Comparison of ENCODE assay signal across 16 cellular contexts in the genomic region with DNA sequence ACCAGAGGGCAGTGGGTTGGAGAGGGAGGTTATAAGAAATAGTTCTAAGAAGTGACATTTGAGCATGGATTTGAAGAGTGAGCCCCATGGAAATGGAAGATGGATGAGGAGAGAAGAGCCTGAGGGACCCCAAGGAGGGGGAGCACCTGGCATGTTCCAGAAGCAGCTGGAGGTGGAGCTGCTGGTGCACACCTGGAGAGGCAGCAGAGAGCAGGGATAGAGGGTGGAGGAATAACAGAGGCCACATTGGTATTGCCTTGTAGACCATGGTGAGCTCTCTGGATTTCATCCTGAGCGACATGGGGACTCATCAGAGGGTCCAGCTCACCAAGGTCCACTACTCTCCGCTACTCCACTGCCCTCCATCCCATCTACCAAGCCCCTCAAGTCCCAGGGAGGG. TPM values are rescaled to one million over a fixed set of nuclear protein-coding genes. Genes with fewer than 3 reads are reported as not detected.
DNase-seq lines count a peak whose midpoint lies in the region; FAIRE-seq and TF ChIP-seq lines count a peak whose summit lies in the region.
"Had no signal": no experiment of that assay in that cellular context is flagged by ENCODE, and none has a peak within 500 bp of the region (broad histone marks: within the 10 kb centered on the region; RNA-seq: fewer than 3 reads in every experiment).

No MANE protein-coding gene starts in this region.

- TF ChIP-seq CTCF in endodermal cell (conservative IDR thresholded peaks at IDR 0.05) (peak; percentile 64), retinal pigment epithelial cell (conservative IDR thresholded peaks at IDR 0.05; ENCODE audit: low read depth, low read length) (peak; percentile 12), smooth muscle cell (IDR thresholded peaks at IDR 0.05; ENCODE audit: borderline replicate concordance, insufficient read depth, poor library complexity, severe bottlenecking) (no peak)

- FAIRE-seq in HTR-8/SVneo (lab: Jason Lieb, UNC), result no peak

- no peak overlapping the region for H2AFZ ChIP-seq in smooth muscle cell (ENCODE audit: low read depth)

- H3K27me3 ChIP-seq in endodermal cell (ENCODE audit: control insufficient read depth, insufficient read depth, low read length, poor library complexity, severe bottlenecking) (no peaks in the 10 kb centered on the region), smooth muscle cell (ENCODE audit: low read depth) (no peaks in the 10 kb centered on the region)
- H3K27me3 ChIP-seq: left lung, sigmoid colon had no signal

- H3K4me2 ChIP-seq in smooth muscle cell, result no peak overlapping the region

- H3K4me3 ChIP-seq in endodermal cell (ENCODE audit: low read length), result no peak overlapping the region
- H3K4me3 ChIP-seq in retinal pigment epithelial cell (ENCODE audit: low read length), result no peak overlapping the region
- H3K4me3 ChIP-seq in smooth muscle cell, result no peak overlapping the region
- H3K4me3 ChIP-seq: left lung, sigmoid colon had no signal

- H3K36me3 Mint-ChIP-seq in activated naive CD4-positive, alpha-beta T cell treated with anti-CD3 and anti-CD28 coated beads, Interleukin-2, amount 50 U/mL, for 24 hours, result no peaks in the 10 kb centered on the region
- H3K36me3 Mint-ChIP-seq in activated naive CD4-positive, alpha-beta T cell treated with anti-CD3 and anti-CD28 coated beads, Interleukin-2, amount 10 ng/mL, durations not matched to agents 7 days and 5 days, result peaks cover 6% of the 10 kb centered on the region
- H3K36me3 Mint-ChIP-seq in endodermal cell (ENCODE audit: low read depth), result no peaks in the 10 kb centered on the region

- no peak for DNase-seq in activated naive CD4-positive, alpha-beta T cell treated with anti-CD3 and anti-CD28 coated beads, Interleukin-2, amount 10 ng/mL, durations not matched to agents 7 days and 5 days
- DNase-seq in NCI-H69 (lab: John Stamatoyannopoulos, UW), result peak; percentile 45
- DNase-seq in endodermal cell, result peak; percentile 68
- no peak for DNase-seq in retinal pigment epithelial cell (ENCODE audit: low read depth)
- DNase-seq in HTR-8/SVneo (ENCODE audit: insufficient read length, low spot score), result no peak
- DNase-seq in NCI-H345 treated with DMSO at 0.1 percent for 48 hours (lab: John Stamatoyannopoulos, UW; ENCODE audit: unreplicated experiment), result no peak
- no peak for DNase-seq in smooth muscle cell (lab: John Stamatoyannopoulos, UW; ENCODE audit: unreplicated experiment)
- DNase-seq: activated CD4-positive, alpha-beta T cell treated with anti-CD3 and anti-CD28 coated beads for 4 hours; activated T-cell treated with anti-CD3 and anti-CD28 coated beads, Interleukin-2, amount 50 U/mL, for 48 hours; AML-193; left lung; NCI-H2029; PC-3; sigmoid colon; T-helper 2 cell had no signal

- WGBS in endodermal cell (ENCODE audit: insufficient coverage in 1 of 2, insufficient read length in 1 of 2), 2 experiments, result 93 to 100% methylated on average over 2 of the region's 2 CpGs
- WGBS in smooth muscle cell (ENCODE audit: low lambda C conversion rate), result 94% methylated on average over 2 of the region's 2 CpGs

- no peaks in the 10 kb centered on the region for H3K9me3 Mint-ChIP-seq in activated naive CD4-positive, alpha-beta T cell treated with anti-CD3 and anti-CD28 coated beads, Interleukin-2, amount 50 U/mL, for 24 hours
- H3K9me3 Mint-ChIP-seq in activated naive CD4-positive, alpha-beta T cell treated with anti-CD3 and anti-CD28 coated beads, Interleukin-2, amount 10 ng/mL, durations not matched to agents 7 days and 5 days, result peaks cover 5% of the 10 kb centered on the region
- H3K9me3 Mint-ChIP-seq in endodermal cell, result no peaks in the 10 kb centered on the region

- no peaks in the 10 kb centered on the region for H3F3A ChIP-seq in smooth muscle cell (ENCODE audit: low read depth)

- CTCF ChIA-PET in activated naive CD4-positive, alpha-beta T cell treated with anti-CD3 and anti-CD28 coated beads, Interleukin-2, amount 10 ng/mL, durations not matched to agents 7 days and 5 days (lab: Charles Lee), result interaction anchor here (1.1 to 5.6 kb wide), 11 partner anchors 15 to 186 kb away, joined by 3 to 111 read pairs (median 19); a partner anchor contains a TSS

- no peaks in the 10 kb centered on the region for H3K9me3 ChIP-seq in endodermal cell (ENCODE audit: control insufficient read depth, low read length)
- H3K9me3 ChIP-seq in smooth muscle cell (replicated peaks; ENCODE audit: low read depth), result no peaks in the 10 kb centered on the region
- H3K9me3 ChIP-seq: left lung, sigmoid colon had no signal

- H3K27ac Mint-ChIP-seq in activated naive CD4-positive, alpha-beta T cell treated with anti-CD3 and anti-CD28 coated beads, Interleukin-2, amount 50 U/mL, for 24 hours, result peak overlapping the region; percentile 52
- no peak overlapping the region for H3K27ac Mint-ChIP-seq in activated naive CD4-positive, alpha-beta T cell treated with anti-CD3 and anti-CD28 coated beads, Interleukin-2, amount 10 ng/mL, durations not matched to agents 7 days and 5 days
- no peak overlapping the region for H3K27ac Mint-ChIP-seq in endodermal cell

- H3K4me3 Mint-ChIP-seq in activated naive CD4-positive, alpha-beta T cell treated with anti-CD3 and anti-CD28 coated beads, Interleukin-2, amount 50 U/mL, for 24 hours, result no peak overlapping the region
- no peak overlapping the region for H3K4me3 Mint-ChIP-seq in activated naive CD4-positive, alpha-beta T cell treated with anti-CD3 and anti-CD28 coated beads, Interleukin-2, amount 10 ng/mL, durations not matched to agents 7 days and 5 days
- H3K4me3 Mint-ChIP-seq in endodermal cell, result no peak overlapping the region

- peaks cover 55% of the 10 kb centered on the region for H3K4me1 Mint-ChIP-seq in activated naive CD4-positive, alpha-beta T cell treated with anti-CD3 and anti-CD28 coated beads, Interleukin-2, amount 50 U/mL, for 24 hours
- H3K4me1 Mint-ChIP-seq in activated naive CD4-positive, alpha-beta T cell treated with anti-CD3 and anti-CD28 coated beads, Interleukin-2, amount 10 ng/mL, durations not matched to agents 7 days and 5 days, result peaks cover 69% of the 10 kb centered on the region
- H3K4me1 Mint-ChIP-seq in endodermal cell, result no peaks in the 10 kb centered on the region

- H3K4me1 ChIP-seq in endodermal cell (ENCODE audit: control insufficient read depth, insufficient read depth, low read length), result no peaks in the 10 kb centered on the region
- no peaks in the 10 kb centered on the region for H3K4me1 ChIP-seq in smooth muscle cell (ENCODE audit: low read depth)
- H3K4me1 ChIP-seq: sigmoid colon had no signal

- H3K27ac ChIP-seq in endodermal cell (ENCODE audit: low read depth, low read length) (no peak overlapping the region), smooth muscle cell (ENCODE audit: low read depth) (no peak overlapping the region)
- H3K27ac ChIP-seq: left lung, sigmoid colon had no signal

- H3K9ac ChIP-seq in endodermal cell (ENCODE audit: extremely low read depth, low read length, poor library complexity, severe bottlenecking), result no peak overlapping the region
- no peak overlapping the region for H3K9ac ChIP-seq in smooth muscle cell (ENCODE audit: low read depth)

- no peaks in the 10 kb centered on the region for H4K20me1 ChIP-seq in smooth muscle cell (ENCODE audit: low read depth)

- no peaks in the 10 kb centered on the region for H3K36me3 ChIP-seq in endodermal cell (ENCODE audit: control insufficient read depth, insufficient read depth, low read length)
- H3K36me3 ChIP-seq in smooth muscle cell (ENCODE audit: low read depth), result no peaks in the 10 kb centered on the region
- H3K36me3 ChIP-seq: left lung, sigmoid colon had no signal

- no peaks in the 10 kb centered on the region for H3K27me3 Mint-ChIP-seq in activated naive CD4-positive, alpha-beta T cell treated with anti-CD3 and anti-CD28 coated beads, Interleukin-2, amount 50 U/mL, for 24 hours
- peaks cover 16% of the 10 kb centered on the region for H3K27me3 Mint-ChIP-seq in activated naive CD4-positive, alpha-beta T cell treated with anti-CD3 and anti-CD28 coated beads, Interleukin-2, amount 10 ng/mL, durations not matched to agents 7 days and 5 days
- no peaks in the 10 kb centered on the region for H3K27me3 Mint-ChIP-seq in endodermal cell (ENCODE audit: insufficient read depth)

- no peaks in the 10 kb centered on the region for H3K79me2 ChIP-seq in smooth muscle cell (ENCODE audit: low read depth)

RNA-seq across cellular contexts. Expression of a gene that starts 22.3 kb away (rescaled TPM):
- total RNA-seq in endodermal cell, result 10 to 100 TPM; 11.0 to 12.1 TPM
- 9.1 TPM for polyA plus RNA-seq in endodermal cell (2013, experiment 1 of 2)
- 6.2 TPM for polyA plus RNA-seq in endodermal cell (2013, experiment 2 of 2)
- total RNA-seq in smooth muscle cell, result 0.81 and 2.6 TPM in 2 replicates
- 3.1 and 3.5 TPM in 2 replicates for polyA plus RNA-seq in smooth muscle cell

Comparison
In these comparisons a context has a peak if more than half of its experiments do, and no peak if none do; other contexts are left out.
1. DNase-seq: peak in NCI-H69 (single experiment) and endodermal cell (single experiment); none in activated naive CD4-positive, alpha-beta T cell treated with anti-CD3 and anti-CD28 coated beads, Interleukin-2, amount 10 ng/mL, durations not matched to agents 7 days and 5 days (single experiment), retinal pigment epithelial cell (single experiment), HTR-8/SVneo (single experiment), NCI-H345 treated with DMSO at 0.1 percent for 48 hours (single experiment) and smooth muscle cell (single experiment).